In the genomic region with DNA sequence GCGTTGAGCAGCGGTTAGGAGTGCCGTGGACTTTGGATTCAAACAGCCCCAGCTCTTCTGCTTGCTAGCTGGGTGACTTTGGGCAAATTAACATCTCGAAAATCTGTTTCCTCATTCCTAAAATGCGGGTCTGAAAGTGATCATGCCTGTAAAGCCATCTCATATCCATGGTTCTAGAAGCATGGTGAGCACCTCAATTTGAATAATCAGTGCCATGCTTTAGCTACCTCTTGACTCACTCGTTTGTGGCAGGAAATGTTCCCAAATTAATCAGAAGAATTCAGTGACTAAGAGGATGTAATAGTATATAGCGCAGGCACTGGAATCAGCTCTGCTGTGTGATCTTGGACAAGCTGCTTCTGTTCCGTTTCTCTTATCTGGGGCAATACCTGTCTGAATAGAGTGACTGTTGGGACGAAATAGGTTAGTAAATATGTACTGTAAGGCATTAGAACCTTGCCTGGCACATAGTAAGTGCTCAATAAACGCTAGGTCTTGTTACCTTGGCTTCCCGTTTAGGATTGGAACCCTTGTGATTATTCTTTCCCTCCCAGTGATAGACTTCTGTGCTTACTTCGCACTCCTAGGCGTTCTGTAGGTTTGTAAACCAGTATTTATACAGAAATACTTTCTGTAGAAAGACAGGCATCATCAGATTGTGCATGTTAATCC, we compare ENCODE assay signal across 8 cellular contexts. TPM values are rescaled to one million over a fixed set of nuclear protein-coding genes. Genes with fewer than 3 reads are reported as not detected.
DNase-seq lines count a peak whose midpoint lies in the region; ATAC-seq and TF ChIP-seq lines count a peak whose summit lies in the region.

No MANE protein-coding gene starts in this region.

- H3K27ac ChIP-seq in coronary artery, result peak overlapping the region in 1 of 2 donors; percentile 59
- H3K27ac ChIP-seq in mesodermal cell (ENCODE audit: low read depth, low read length, severe bottlenecking), result no peak overlapping the region
- H3K27ac ChIP-seq in vagina, result peak overlapping the region; percentile 65

- no peak for TF ChIP-seq POLR2A in vagina (IDR thresholded peaks at IDR 0.05)

- H3K4me3 ChIP-seq in coronary artery (peak overlapping the region; percentile 83), mesodermal cell (ENCODE audit: extremely low read depth, insufficient read depth, low read length, poor library complexity, severe bottlenecking) (peak overlapping the region; percentile 70), vagina (peak overlapping the region; percentile 68 to 97)

- DNase-seq in GM04503 (ENCODE audit: low read depth) (peak; percentile 57), NCI-H226 (peak; percentile 79), coronary artery (ENCODE audit: low spot score) (no peak), vagina (ENCODE audit: extremely low spot score in 2 of 2) (no peak), NCI-H524 (lab: John Stamatoyannopoulos, UW) (no peak)

- intact Hi-C loops in vagina (cut with DNase I), result loop anchor here (10.0 kb wide), 1 partner anchor 74 kb away; a partner anchor contains a TSS

- peaks cover 3% of the 10 kb centered on the region for H3K4me1 ChIP-seq in mesodermal cell (ENCODE audit: control insufficient read depth, insufficient read depth, low read length, poor library complexity, severe bottlenecking)
- H3K4me1 ChIP-seq in vagina, result peaks cover 14% of the 10 kb centered on the region

- no peak for TF ChIP-seq CTCF in coronary artery (IDR thresholded peaks at IDR 0.05)
- TF ChIP-seq CTCF in vagina (IDR thresholded peaks at IDR 0.05), result no peak

- no peak for ATAC-seq in GM18502 (IDR thresholded peaks at IDR 0.05; ENCODE audit: poor library complexity, unreplicated experiment)
- no peak for ATAC-seq in GM18868 (IDR thresholded peaks at IDR 0.05; ENCODE audit: unreplicated experiment)

- H3K36me3 ChIP-seq in mesodermal cell (ENCODE audit: control insufficient read depth, insufficient read depth, low read length) (no peaks in the 10 kb centered on the region), vagina (no peaks in the 10 kb centered on the region)

- H3K27me3 ChIP-seq in vagina, result no peaks in the 10 kb centered on the region

- H3K9me3 ChIP-seq in mesodermal cell (ENCODE audit: control insufficient read depth, low read length) (no peaks in the 10 kb centered on the region), vagina (no peaks in the 10 kb centered on the region)

- 44 to 45% methylated on average over 9 to 11 of the region's 13 CpGs for WGBS in mesodermal cell (ENCODE audit: insufficient coverage in 2 of 2), 2 experiments

RNA-seq across cellular contexts. Expression of a gene that starts 0.8 kb away (rescaled TPM):
- 13.4 TPM for polyA plus RNA-seq in mesodermal cell (2013, experiment 1 of 2)
- polyA plus RNA-seq in mesodermal cell (2013, experiment 2 of 2), result 11.2 TPM
- total RNA-seq in vagina, result 30.0 TPM

RNA-seq across cellular contexts. Expression of a gene that starts 32.4 kb away (rescaled TPM):
- polyA plus RNA-seq in mesodermal cell (2013, experiment 1 of 2), result 128 TPM
- 107 TPM for polyA plus RNA-seq in mesodermal cell (2013, experiment 2 of 2)
- 230 TPM for total RNA-seq in vagina

RNA-seq across cellular contexts. Expression of a gene that starts 53.0 kb away (rescaled TPM):
- polyA plus RNA-seq in mesodermal cell (2013, experiment 1 of 2), result not detected
- not detected for polyA plus RNA-seq in mesodermal cell (2013, experiment 2 of 2)
- total RNA-seq in vagina, result 6.4 TPM

RNA-seq across cellular contexts. Expression of a gene that starts 53.1 kb away (rescaled TPM):
- polyA plus RNA-seq in mesodermal cell (2013, experiment 1 of 2), result 8.6 TPM
- polyA plus RNA-seq in mesodermal cell (2013, experiment 2 of 2), result 4.8 TPM
- 16.5 TPM for total RNA-seq in vagina

Comparison
In these comparisons a context has a peak if more than half of its experiments do, and no peak if none do; other contexts are left out.
1. DNase-seq: peak in GM04503 (single experiment) and NCI-H226 (single experiment); none in coronary artery (single experiment), vagina (0 of 2) and NCI-H524 (0 of 2).
2. Peak in every context shown above with its lines, with median percentiles within 50 percentile points of each other: H3K4me3 ChIP-seq.